Comparison of ENCODE assay signal across 8 cellular contexts in the genomic region with DNA sequence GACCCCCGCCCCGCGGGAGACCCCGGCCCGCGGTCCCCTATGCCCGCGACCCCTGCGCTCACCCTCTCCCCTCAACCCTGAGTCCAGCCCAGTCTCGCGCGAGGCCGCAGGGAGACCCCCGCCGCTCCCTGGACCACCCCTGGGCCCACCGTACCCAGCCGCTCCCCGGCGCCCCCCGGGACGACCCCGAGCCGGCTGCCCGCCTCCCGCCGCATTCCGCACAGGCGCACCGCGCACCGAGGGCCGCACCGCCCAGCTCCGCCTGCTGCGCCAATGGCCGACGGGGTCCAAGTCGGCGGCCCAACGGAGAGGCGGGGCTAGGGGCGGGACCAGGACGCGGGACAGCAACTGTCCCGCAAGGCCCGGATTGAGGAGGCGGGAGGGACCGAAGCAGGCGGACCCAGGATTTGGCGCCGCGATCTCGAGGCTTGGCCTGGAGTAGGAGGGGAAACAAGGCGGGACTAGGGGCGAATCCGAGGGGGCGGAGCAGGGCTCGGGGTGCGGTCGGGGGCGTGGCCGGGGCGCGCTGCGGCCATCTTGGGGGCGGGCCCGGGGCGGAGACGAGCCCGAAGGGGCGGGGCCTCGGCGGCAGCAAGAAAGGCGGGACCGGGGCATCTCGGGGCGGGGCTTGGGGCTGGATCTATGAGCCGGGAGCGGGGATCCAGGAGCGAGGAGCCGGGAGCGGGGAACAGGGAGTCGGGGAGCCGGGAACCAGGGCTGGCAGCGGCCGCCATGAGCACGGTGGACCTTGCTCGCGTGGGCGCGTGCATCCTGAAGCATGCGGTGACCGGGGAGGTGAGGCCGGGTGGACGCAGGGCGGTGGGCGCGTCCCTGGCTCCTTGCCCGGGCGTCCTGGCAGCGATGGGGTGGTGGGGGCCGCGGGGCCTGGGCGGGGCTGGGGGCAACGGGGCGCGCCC. TPM values are rescaled to one million over a fixed set of nuclear protein-coding genes. Genes with fewer than 3 reads are reported as not detected.
DNase-seq lines count a peak whose midpoint lies in the region; ATAC-seq and TF ChIP-seq lines count a peak whose summit lies in the region.

A gene with protein sequence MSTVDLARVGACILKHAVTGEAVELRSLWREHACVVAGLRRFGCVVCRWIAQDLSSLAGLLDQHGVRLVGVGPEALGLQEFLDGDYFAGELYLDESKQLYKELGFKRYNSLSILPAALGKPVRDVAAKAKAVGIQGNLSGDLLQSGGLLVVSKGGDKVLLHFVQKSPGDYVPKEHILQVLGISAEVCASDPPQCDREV (plus strand): TSS at position 624 of the 917 bp plus-strand sequence. CDS start 109 bp downstream, at position 733.

- H4K20me1 ChIP-seq in DND-41 (ENCODE audit: insufficient read depth, low read length) (peaks cover 14% of the 10 kb centered on the region; the same call in 1 of the 2 replicates), Karpas-422 (ENCODE audit: insufficient read depth, low read depth, low read length) (no peaks in the 10 kb centered on the region)

- H2AFZ ChIP-seq in DND-41 (ENCODE audit: low read depth, low read length) = peak within 1 kb of the TSS; percentile 91
- H2AFZ ChIP-seq in Karpas-422 (ENCODE audit: low read length) = no peak within 1 kb of the TSS

- TF ChIP-seq CTCF in DND-41 (IDR thresholded peaks at IDR 0.05; ENCODE audit: borderline replicate concordance, extremely low read depth, low read length, poor library complexity, severe bottlenecking) = no peak
- no peak for TF ChIP-seq CTCF in esophagus muscularis mucosa (IDR thresholded peaks at IDR 0.05)

- H3K27ac ChIP-seq in DND-41 (ENCODE audit: low read length) (peak within 1 kb of the TSS; percentile 86), Karpas-422 (ENCODE audit: low read length) (peak within 1 kb of the TSS; percentile 88), esophagus muscularis mucosa (replicated peaks in 1 of 4) (peak within 1 kb of the TSS; percentile 92 to 99 (median 98)), muscle layer of duodenum (ENCODE audit: low read length) (peak within 1 kb of the TSS; percentile 97)

- H3K4me1 ChIP-seq in DND-41 (ENCODE audit: insufficient read depth, low read length) (peaks cover 22% of the 10 kb centered on the region), Karpas-422 (ENCODE audit: low read length) (peaks cover 16% of the 10 kb centered on the region), esophagus muscularis mucosa (peaks cover 22 to 49% (median 40%) of the 10 kb centered on the region in 4 donors), muscle layer of duodenum (ENCODE audit: control insufficient read depth in 1 of 2, insufficient read depth in 2 of 2, low read length in 2 of 2) (peaks cover 0 to 34% of the 10 kb centered on the region in 2 donors)

- H3K4me2 ChIP-seq in DND-41 (ENCODE audit: insufficient read depth, low read length) (peak within 1 kb of the TSS; percentile 75), Karpas-422 (ENCODE audit: low read depth, low read length, poor library complexity, severe bottlenecking) (peak within 1 kb of the TSS; percentile 99)

- DNase-seq in DND-41 = peak; percentile 98
- DNase-seq in Karpas-422 = peak; percentile 98
- DNase-seq in RPMI7951 (ENCODE audit: low read depth) = peak; percentile 98
- peak; percentile 96 for DNase-seq in activated T-helper 1 cell treated with Interleukin-2 at 50 U/mL for 16 hours (ENCODE audit: low read depth)
- peak; percentile 100 for DNase-seq in esophagus muscularis mucosa (ENCODE audit: extremely low spot score)
- peak; percentile 95 for DNase-seq in stimulated activated CD8-positive, alpha-beta memory T cell treated with anti-CD3 and anti-CD28 coated beads, Interleukin-7, amount 100 ng/mL, for 24 hours (ENCODE audit: low read depth)

- ATAC-seq in DND-41 (ENCODE audit: insufficient read depth, low read depth) (peak; percentile 82), GM21825 (IDR thresholded peaks at IDR 0.05; ENCODE audit: unreplicated experiment) (peak; percentile 56)

- intact Hi-C loops in esophagus muscularis mucosa (cut with DNase I) = loop anchor here (2.0 kb wide), 1 partner anchor 56 kb away; no protein-coding TSS in a partner anchor

- TF ChIP-seq POLR2A in esophagus muscularis mucosa (IDR thresholded peaks at IDR 0.05; ENCODE audit: low read depth) = peak; percentile 81

- 0 out of 2 replicates have a peak, but pooled peaks cover 3% of the 10 kb centered on the region for H3K79me2 ChIP-seq in DND-41 (ENCODE audit: insufficient read depth, low read length)
- H3K79me2 ChIP-seq in Karpas-422 (ENCODE audit: low read length) = no peaks in the 10 kb centered on the region

- peak within 1 kb of the TSS; percentile 88 to 95 for H3K4me3 ChIP-seq in DND-41 (ENCODE audit: low read depth in 1 of 2, low read length in 2 of 2)
- H3K4me3 ChIP-seq in Karpas-422 (ENCODE audit: low read length) = peak within 1 kb of the TSS; percentile 92
- peak within 1 kb of the TSS; percentile 82 to 95 (median 88) for H3K4me3 ChIP-seq in esophagus muscularis mucosa
- H3K4me3 ChIP-seq in muscle layer of duodenum (ENCODE audit: low read depth in 1 of 2, low read length in 2 of 2) = peak within 1 kb of the TSS; percentile 80 to 82

- H3K9me3 ChIP-seq in DND-41 (ENCODE audit: insufficient read depth, low read length, severe bottlenecking) = no peaks in the 10 kb centered on the region
- no peaks in the 10 kb centered on the region for H3K9me3 ChIP-seq in Karpas-422 (ENCODE audit: low read length)
- no peaks in the 10 kb centered on the region for H3K9me3 ChIP-seq in esophagus muscularis mucosa
- H3K9me3 ChIP-seq in muscle layer of duodenum (ENCODE audit: control insufficient read depth in 1 of 2, low read length in 2 of 2) = no peaks in the 10 kb centered on the region

- H3K36me3 ChIP-seq in DND-41 (ENCODE audit: insufficient read depth, low read length) (no peaks in the 10 kb centered on the region; the same call in 1 of the 2 replicates), Karpas-422 (ENCODE audit: insufficient read depth, low read length) (no peaks in the 10 kb centered on the region), esophagus muscularis mucosa (peaks cover 0 to 19% (median 10%) of the 10 kb centered on the region in 4 donors), muscle layer of duodenum (ENCODE audit: control insufficient read depth in 1 of 2, insufficient read depth in 2 of 2, low read length in 2 of 2) (peaks cover 0 to 10% of the 10 kb centered on the region in 2 donors)

- H3K27me3 ChIP-seq in DND-41 (ENCODE audit: insufficient read depth, low read length, poor library complexity) (no peaks in the 10 kb centered on the region), Karpas-422 (ENCODE audit: low read length) (no peaks in the 10 kb centered on the region), esophagus muscularis mucosa (no peaks in the 10 kb centered on the region), muscle layer of duodenum (ENCODE audit: low read depth, low read length) (no peaks in the 10 kb centered on the region)

- H3K9ac ChIP-seq in DND-41 (ENCODE audit: low read depth, low read length) (peak within 1 kb of the TSS; percentile 93), Karpas-422 (ENCODE audit: low read length) (peak within 1 kb of the TSS; percentile 96)

- 2% methylated on average over 32 of the region's 107 CpGs for WGBS in esophagus muscularis mucosa

- TF ChIP-seq EP300 in esophagus muscularis mucosa (IDR thresholded peaks at IDR 0.05) = no peak

- no peaks in the 10 kb centered on the region for H3K9me2 ChIP-seq in Karpas-422 (replicated peaks; ENCODE audit: insufficient read depth, low read length)

RNA-seq across cellular contexts. Expression of the gene that starts here (rescaled TPM):
- 0.89 and 0.90 TPM in 2 replicates for total RNA-seq in Karpas-422 (2014; rRNA removed; shearing (Covaris generic); ENCODE audit: low replicate concordance)
- 21.5 and 26.1 TPM in 2 replicates for total RNA-seq in RPMI7951 (2014; rRNA removed; shearing (Covaris generic))
- total RNA-seq in esophagus muscularis mucosa = 10 to 100 TPM in 3 of 4 donors, 1 to 10 TPM in 1; 7.9 to 18.8 (median 14.8) TPM

Comparison
In these comparisons a context has a peak if more than half of its experiments do, and no peak if none do; other contexts are left out.
1. Peak in every context shown above with its lines: DNase-seq, ATAC-seq, H3K4me3 ChIP-seq and H3K27ac ChIP-seq.
2. Peak in DNase-seq, H3K4me3 ChIP-seq, H3K27ac ChIP-seq, H3K9ac ChIP-seq and H3K4me2 ChIP-seq in Karpas-422; RNA of the gene not detected or under 1 TPM.